1 cellular context compared by ENCODE assay signal in the genomic region with DNA sequence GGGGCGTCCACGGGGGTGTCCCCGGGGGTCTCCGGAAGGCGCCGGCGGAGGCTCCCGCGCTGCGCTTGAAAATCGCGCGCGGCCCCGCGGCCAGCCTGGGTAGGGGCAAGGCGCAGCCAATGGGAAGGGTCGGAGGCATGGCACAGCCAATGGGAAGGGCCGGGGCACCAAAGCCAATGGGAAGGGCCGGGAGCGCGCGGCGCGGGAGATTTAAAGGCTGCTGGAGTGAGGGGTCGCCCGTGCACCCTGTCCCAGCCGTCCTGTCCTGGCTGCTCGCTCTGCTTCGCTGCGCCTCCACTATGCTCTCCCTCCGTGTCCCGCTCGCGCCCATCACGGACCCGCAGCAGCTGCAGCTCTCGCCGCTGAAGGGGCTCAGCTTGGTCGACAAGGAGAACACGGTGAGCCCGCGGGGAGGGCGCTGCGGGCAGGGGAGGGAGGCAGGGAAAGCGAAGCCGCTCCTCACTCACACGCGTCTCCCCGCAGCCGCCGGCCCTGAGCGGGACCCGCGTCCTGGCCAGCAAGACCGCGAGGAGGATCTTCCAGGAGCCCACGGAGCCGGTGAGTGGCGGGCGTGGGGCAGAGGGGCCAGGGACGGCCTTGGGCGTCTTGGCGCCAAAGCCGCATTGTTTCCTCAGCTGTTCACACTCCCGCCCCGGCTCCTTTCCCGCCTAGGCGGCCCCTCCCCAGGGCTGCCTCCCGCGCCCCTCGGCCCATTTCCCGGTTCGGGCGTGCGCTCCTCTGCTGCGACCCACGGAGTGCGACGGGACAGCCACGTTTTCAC.
TF ChIP-seq lines count a peak whose summit lies in the region.

A gene (plus strand): TSS at position 240 of the 781 bp plus-strand sequence. CDS start 60 bp downstream, at position 300.

TF ChIP-seq in WTC11, 78 proteins besides CTCF, POLR2A, EP300 and RAD21 (continued from another document and continues in another):
- TF ChIP-seq, protein P1, sequence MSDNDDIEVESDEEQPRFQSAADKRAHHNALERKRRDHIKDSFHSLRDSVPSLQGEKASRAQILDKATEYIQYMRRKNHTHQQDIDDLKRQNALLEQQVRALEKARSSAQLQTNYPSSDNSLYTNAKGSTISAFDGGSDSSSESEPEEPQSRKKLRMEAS (CRISPR knock-in tag; IDR thresholded peaks at IDR 0.05): peak; percentile 85
- TF ChIP-seq FOXK1 (CRISPR knock-in tag; IDR thresholded peaks at IDR 0.05) (peak; percentile 63), SMAD3 (CRISPR knock-in tag; IDR thresholded peaks at IDR 0.05; ENCODE audit: borderline replicate concordance) (peak; percentile 70), MXD4 (CRISPR knock-in tag; IDR thresholded peaks at IDR 0.05; ENCODE audit: borderline replicate concordance) (no peak), ZNF317 (CRISPR knock-in tag; IDR thresholded peaks at IDR 0.05; ENCODE audit: borderline replicate concordance, low read depth) (no peak), ETV6 (CRISPR knock-in tag; IDR thresholded peaks at IDR 0.05) (peak; percentile 58; the same call in 1 of the 2 replicates), TP53 (CRISPR knock-in tag; IDR thresholded peaks at IDR 0.05) (no peak; the same call in none of the 2 replicates), TEAD4 (CRISPR knock-in tag; IDR thresholded peaks at IDR 0.05) (0 out of 2 replicates have a peak, but pooled peaks have one; percentile 34), KAT7 (CRISPR knock-in tag; IDR thresholded peaks at IDR 0.05; ENCODE audit: borderline replicate concordance) (0 out of 2 replicates have a peak, but pooled peaks have one; percentile 49), FOXP1 (CRISPR knock-in tag; IDR thresholded peaks at IDR 0.05; ENCODE audit: borderline replicate concordance) (peak; percentile 59; the same call in 1 of the 2 replicates), TCF7 (CRISPR knock-in tag; IDR thresholded peaks at IDR 0.05; ENCODE audit: low read depth) (0 out of 2 replicates have a peak, but pooled peaks have one; percentile 56), IRF2 (CRISPR knock-in tag; IDR thresholded peaks at IDR 0.05; ENCODE audit: borderline replicate concordance, low read depth) (no peak), ZNF121 (CRISPR knock-in tag; IDR thresholded peaks at IDR 0.05) (no peak), SP1 (CRISPR knock-in tag; conservative IDR thresholded peaks at IDR 0.05) (peak; percentile 60)
- TF ChIP-seq, protein P2, sequence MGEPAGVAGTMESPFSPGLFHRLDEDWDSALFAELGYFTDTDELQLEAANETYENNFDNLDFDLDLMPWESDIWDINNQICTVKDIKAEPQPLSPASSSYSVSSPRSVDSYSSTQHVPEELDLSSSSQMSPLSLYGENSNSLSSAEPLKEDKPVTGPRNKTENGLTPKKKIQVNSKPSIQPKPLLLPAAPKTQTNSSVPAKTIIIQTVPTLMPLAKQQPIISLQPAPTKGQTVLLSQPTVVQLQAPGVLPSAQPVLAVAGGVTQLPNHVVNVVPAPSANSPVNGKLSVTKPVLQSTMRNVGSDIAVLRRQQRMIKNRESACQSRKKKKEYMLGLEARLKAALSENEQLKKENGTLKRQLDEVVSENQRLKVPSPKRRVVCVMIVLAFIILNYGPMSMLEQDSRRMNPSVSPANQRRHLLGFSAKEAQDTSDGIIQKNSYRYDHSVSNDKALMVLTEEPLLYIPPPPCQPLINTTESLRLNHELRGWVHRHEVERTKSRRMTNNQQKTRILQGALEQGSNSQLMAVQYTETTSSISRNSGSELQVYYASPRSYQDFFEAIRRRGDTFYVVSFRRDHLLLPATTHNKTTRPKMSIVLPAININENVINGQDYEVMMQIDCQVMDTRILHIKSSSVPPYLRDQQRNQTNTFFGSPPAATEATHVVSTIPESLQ (CRISPR knock-in tag; IDR thresholded peaks at IDR 0.05): no peak
- TF ChIP-seq, protein P3, sequence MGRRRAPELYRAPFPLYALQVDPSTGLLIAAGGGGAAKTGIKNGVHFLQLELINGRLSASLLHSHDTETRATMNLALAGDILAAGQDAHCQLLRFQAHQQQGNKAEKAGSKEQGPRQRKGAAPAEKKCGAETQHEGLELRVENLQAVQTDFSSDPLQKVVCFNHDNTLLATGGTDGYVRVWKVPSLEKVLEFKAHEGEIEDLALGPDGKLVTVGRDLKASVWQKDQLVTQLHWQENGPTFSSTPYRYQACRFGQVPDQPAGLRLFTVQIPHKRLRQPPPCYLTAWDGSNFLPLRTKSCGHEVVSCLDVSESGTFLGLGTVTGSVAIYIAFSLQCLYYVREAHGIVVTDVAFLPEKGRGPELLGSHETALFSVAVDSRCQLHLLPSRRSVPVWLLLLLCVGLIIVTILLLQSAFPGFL (CRISPR knock-in tag; IDR thresholded peaks at IDR 0.05; ENCODE audit: borderline replicate concordance): peak; percentile 95; the same call in 1 of the 2 replicates
- TF ChIP-seq, protein P4, sequence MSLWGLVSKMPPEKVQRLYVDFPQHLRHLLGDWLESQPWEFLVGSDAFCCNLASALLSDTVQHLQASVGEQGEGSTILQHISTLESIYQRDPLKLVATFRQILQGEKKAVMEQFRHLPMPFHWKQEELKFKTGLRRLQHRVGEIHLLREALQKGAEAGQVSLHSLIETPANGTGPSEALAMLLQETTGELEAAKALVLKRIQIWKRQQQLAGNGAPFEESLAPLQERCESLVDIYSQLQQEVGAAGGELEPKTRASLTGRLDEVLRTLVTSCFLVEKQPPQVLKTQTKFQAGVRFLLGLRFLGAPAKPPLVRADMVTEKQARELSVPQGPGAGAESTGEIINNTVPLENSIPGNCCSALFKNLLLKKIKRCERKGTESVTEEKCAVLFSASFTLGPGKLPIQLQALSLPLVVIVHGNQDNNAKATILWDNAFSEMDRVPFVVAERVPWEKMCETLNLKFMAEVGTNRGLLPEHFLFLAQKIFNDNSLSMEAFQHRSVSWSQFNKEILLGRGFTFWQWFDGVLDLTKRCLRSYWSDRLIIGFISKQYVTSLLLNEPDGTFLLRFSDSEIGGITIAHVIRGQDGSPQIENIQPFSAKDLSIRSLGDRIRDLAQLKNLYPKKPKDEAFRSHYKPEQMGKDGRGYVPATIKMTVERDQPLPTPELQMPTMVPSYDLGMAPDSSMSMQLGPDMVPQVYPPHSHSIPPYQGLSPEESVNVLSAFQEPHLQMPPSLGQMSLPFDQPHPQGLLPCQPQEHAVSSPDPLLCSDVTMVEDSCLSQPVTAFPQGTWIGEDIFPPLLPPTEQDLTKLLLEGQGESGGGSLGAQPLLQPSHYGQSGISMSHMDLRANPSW (CRISPR knock-in tag; conservative IDR thresholded peaks at IDR 0.05; ENCODE audit: low read depth): no peak
- TF ChIP-seq, protein P5, sequence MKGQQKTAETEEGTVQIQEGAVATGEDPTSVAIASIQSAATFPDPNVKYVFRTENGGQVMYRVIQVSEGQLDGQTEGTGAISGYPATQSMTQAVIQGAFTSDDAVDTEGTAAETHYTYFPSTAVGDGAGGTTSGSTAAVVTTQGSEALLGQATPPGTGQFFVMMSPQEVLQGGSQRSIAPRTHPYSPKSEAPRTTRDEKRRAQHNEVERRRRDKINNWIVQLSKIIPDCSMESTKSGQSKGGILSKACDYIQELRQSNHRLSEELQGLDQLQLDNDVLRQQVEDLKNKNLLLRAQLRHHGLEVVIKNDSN (CRISPR knock-in tag; IDR thresholded peaks at IDR 0.05): peak; percentile 25; the same call in 1 of the 2 replicates
- TF ChIP-seq, protein P6, sequence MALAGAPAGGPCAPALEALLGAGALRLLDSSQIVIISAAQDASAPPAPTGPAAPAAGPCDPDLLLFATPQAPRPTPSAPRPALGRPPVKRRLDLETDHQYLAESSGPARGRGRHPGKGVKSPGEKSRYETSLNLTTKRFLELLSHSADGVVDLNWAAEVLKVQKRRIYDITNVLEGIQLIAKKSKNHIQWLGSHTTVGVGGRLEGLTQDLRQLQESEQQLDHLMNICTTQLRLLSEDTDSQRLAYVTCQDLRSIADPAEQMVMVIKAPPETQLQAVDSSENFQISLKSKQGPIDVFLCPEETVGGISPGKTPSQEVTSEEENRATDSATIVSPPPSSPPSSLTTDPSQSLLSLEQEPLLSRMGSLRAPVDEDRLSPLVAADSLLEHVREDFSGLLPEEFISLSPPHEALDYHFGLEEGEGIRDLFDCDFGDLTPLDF (CRISPR knock-in tag; IDR thresholded peaks at IDR 0.05): peak; percentile 68; the same call in 1 of the 2 replicates
- TF ChIP-seq, protein P7, sequence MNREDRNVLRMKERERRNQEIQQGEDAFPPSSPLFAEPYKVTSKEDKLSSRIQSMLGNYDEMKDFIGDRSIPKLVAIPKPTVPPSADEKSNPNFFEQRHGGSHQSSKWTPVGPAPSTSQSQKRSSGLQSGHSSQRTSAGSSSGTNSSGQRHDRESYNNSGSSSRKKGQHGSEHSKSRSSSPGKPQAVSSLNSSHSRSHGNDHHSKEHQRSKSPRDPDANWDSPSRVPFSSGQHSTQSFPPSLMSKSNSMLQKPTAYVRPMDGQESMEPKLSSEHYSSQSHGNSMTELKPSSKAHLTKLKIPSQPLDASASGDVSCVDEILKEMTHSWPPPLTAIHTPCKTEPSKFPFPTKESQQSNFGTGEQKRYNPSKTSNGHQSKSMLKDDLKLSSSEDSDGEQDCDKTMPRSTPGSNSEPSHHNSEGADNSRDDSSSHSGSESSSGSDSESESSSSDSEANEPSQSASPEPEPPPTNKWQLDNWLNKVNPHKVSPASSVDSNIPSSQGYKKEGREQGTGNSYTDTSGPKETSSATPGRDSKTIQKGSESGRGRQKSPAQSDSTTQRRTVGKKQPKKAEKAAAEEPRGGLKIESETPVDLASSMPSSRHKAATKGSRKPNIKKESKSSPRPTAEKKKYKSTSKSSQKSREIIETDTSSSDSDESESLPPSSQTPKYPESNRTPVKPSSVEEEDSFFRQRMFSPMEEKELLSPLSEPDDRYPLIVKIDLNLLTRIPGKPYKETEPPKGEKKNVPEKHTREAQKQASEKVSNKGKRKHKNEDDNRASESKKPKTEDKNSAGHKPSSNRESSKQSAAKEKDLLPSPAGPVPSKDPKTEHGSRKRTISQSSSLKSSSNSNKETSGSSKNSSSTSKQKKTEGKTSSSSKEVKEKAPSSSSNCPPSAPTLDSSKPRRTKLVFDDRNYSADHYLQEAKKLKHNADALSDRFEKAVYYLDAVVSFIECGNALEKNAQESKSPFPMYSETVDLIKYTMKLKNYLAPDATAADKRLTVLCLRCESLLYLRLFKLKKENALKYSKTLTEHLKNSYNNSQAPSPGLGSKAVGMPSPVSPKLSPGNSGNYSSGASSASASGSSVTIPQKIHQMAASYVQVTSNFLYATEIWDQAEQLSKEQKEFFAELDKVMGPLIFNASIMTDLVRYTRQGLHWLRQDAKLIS (CRISPR knock-in tag; IDR thresholded peaks at IDR 0.05; ENCODE audit: borderline replicate concordance): no peak
- TF ChIP-seq, protein P8, sequence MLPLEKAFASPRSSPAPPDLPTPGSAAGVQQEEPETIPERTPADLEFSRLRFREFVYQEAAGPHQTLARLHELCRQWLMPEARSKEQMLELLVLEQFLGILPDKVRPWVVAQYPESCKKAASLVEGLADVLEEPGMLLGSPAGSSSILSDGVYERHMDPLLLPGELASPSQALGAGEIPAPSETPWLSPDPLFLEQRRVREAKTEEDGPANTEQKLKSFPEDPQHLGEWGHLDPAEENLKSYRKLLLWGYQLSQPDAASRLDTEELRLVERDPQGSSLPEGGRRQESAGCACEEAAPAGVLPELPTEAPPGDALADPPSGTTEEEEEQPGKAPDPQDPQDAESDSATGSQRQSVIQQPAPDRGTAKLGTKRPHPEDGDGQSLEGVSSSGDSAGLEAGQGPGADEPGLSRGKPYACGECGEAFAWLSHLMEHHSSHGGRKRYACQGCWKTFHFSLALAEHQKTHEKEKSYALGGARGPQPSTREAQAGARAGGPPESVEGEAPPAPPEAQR (CRISPR knock-in tag; IDR thresholded peaks at IDR 0.05): no peak
- TF ChIP-seq, protein P9, sequence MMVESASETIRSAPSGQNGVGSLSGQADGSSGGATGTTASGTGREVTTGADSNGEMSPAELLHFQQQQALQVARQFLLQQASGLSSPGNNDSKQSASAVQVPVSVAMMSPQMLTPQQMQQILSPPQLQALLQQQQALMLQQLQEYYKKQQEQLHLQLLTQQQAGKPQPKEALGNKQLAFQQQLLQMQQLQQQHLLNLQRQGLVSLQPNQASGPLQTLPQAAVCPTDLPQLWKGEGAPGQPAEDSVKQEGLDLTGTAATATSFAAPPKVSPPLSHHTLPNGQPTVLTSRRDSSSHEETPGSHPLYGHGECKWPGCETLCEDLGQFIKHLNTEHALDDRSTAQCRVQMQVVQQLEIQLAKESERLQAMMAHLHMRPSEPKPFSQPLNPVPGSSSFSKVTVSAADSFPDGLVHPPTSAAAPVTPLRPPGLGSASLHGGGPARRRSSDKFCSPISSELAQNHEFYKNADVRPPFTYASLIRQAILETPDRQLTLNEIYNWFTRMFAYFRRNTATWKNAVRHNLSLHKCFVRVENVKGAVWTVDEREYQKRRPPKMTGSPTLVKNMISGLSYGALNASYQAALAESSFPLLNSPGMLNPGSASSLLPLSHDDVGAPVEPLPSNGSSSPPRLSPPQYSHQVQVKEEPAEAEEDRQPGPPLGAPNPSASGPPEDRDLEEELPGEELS (CRISPR knock-in tag; IDR thresholded peaks at IDR 0.05): peak; percentile 86; the same call in 1 of the 2 replicates
- TF ChIP-seq, protein P10, sequence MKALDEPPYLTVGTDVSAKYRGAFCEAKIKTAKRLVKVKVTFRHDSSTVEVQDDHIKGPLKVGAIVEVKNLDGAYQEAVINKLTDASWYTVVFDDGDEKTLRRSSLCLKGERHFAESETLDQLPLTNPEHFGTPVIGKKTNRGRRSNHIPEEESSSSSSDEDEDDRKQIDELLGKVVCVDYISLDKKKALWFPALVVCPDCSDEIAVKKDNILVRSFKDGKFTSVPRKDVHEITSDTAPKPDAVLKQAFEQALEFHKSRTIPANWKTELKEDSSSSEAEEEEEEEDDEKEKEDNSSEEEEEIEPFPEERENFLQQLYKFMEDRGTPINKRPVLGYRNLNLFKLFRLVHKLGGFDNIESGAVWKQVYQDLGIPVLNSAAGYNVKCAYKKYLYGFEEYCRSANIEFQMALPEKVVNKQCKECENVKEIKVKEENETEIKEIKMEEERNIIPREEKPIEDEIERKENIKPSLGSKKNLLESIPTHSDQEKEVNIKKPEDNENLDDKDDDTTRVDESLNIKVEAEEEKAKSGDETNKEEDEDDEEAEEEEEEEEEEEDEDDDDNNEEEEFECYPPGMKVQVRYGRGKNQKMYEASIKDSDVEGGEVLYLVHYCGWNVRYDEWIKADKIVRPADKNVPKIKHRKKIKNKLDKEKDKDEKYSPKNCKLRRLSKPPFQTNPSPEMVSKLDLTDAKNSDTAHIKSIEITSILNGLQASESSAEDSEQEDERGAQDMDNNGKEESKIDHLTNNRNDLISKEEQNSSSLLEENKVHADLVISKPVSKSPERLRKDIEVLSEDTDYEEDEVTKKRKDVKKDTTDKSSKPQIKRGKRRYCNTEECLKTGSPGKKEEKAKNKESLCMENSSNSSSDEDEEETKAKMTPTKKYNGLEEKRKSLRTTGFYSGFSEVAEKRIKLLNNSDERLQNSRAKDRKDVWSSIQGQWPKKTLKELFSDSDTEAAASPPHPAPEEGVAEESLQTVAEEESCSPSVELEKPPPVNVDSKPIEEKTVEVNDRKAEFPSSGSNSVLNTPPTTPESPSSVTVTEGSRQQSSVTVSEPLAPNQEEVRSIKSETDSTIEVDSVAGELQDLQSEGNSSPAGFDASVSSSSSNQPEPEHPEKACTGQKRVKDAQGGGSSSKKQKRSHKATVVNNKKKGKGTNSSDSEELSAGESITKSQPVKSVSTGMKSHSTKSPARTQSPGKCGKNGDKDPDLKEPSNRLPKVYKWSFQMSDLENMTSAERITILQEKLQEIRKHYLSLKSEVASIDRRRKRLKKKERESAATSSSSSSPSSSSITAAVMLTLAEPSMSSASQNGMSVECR (CRISPR knock-in tag; IDR thresholded peaks at IDR 0.05; ENCODE audit: borderline replicate concordance): peak; percentile 93
- TF ChIP-seq, protein P11, sequence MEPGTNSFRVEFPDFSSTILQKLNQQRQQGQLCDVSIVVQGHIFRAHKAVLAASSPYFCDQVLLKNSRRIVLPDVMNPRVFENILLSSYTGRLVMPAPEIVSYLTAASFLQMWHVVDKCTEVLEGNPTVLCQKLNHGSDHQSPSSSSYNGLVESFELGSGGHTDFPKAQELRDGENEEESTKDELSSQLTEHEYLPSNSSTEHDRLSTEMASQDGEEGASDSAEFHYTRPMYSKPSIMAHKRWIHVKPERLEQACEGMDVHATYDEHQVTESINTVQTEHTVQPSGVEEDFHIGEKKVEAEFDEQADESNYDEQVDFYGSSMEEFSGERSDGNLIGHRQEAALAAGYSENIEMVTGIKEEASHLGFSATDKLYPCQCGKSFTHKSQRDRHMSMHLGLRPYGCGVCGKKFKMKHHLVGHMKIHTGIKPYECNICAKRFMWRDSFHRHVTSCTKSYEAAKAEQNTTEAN (CRISPR knock-in tag; IDR thresholded peaks at IDR 0.05): peak; percentile 79; the same call in 1 of the 2 replicates
